In genomic region chr7:129188892-129189660, GRCh38 we compare ENCODE assay signal across 1 cellular context.
TF ChIP-seq lines count a peak whose summit lies in the region.

No MANE protein-coding gene starts in this region.

TF ChIP-seq in H1, 55 proteins besides CTCF, POLR2A, EP300 and RAD21 (continued from another document):
- TF ChIP-seq MAX (IDR thresholded peaks at IDR 0.05) (peak; percentile 51; the same call in 1 of the 2 replicates), CHD7 (IDR thresholded peaks at IDR 0.05; ENCODE audit: insufficient replicate concordance, low read length) (no peak), CHD2 (IDR thresholded peaks at IDR 0.05; ENCODE audit: low read length) (no peak), RBBP5 (IDR thresholded peaks at IDR 0.05; ENCODE audit: borderline replicate concordance, low read depth, low read length) (peak; percentile 56; the same call in 1 of the 2 replicates), POU5F1 (IDR thresholded peaks at IDR 0.05; ENCODE audit: low read depth, low read length) (no peak), ASH2L (IDR thresholded peaks at IDR 0.05; ENCODE audit: low read length) (peak; percentile 2), SIN3A (conservative IDR thresholded peaks at IDR 0.05 in 1 of 2, IDR thresholded peaks at IDR 0.05 in 1 of 2; ENCODE audit: low read depth in 1 of 2, low read length in 2 of 2) (peak in 1 of 2 experiments; percentile 51; a peak in 1 of 4 replicates)
